Comparison of ENCODE assay signal across 18 cellular contexts in genomic region chr9:120846906-120847305, GRCh38. TPM values are rescaled to one million over a fixed set of nuclear protein-coding genes. Genes with fewer than 3 reads are reported as not detected.
DNase-seq lines count a peak whose midpoint lies in the region; ATAC-seq, FAIRE-seq and TF ChIP-seq lines count a peak whose summit lies in the region.
"Had no signal": no experiment of that assay in that cellular context is flagged by ENCODE, and none has a peak within 500 bp of the region (broad histone marks: within the 10 kb centered on the region; RNA-seq: fewer than 3 reads in every experiment).

No MANE protein-coding gene starts in this region.

- no peak for FAIRE-seq in RCC 7860 (lab: Jason Lieb, UNC)

- H3K4me1 ChIP-seq in cardiac muscle cell (ENCODE audit: low read depth) (peaks cover 16% of the 10 kb centered on the region), right cardiac atrium (ENCODE audit: control insufficient read depth, insufficient read depth, low read length) (peaks cover 7% of the 10 kb centered on the region), spleen (peaks cover 12 to 77% (median 33%) of the 10 kb centered on the region in 6 donors)
- H3K4me1 ChIP-seq in effector memory CD4-positive, alpha-beta T cell (ENCODE audit: control insufficient read depth, insufficient read depth, low read length, poor library complexity, severe bottlenecking): peaks cover 34% of the 10 kb centered on the region

- no peak overlapping the region for H3K4me3 ChIP-seq in cardiac muscle cell
- H3K4me3 ChIP-seq in right cardiac atrium (ENCODE audit: low read length): no peak overlapping the region
- no peak overlapping the region for H3K4me3 ChIP-seq in effector memory CD4-positive, alpha-beta T cell (ENCODE audit: insufficient read depth, low read depth, low read length, poor library complexity, severe bottlenecking)
- no peak overlapping the region for H3K4me3 ChIP-seq in spleen
- H3K4me3 ChIP-seq: dorsolateral prefrontal cortex, mucosa of descending colon, ovary, skin epidermis, thyroid gland had no signal

- TF ChIP-seq CTCF in cardiac muscle cell (IDR thresholded peaks at IDR 0.05; ENCODE audit: low read depth, low read length): no peak
- TF ChIP-seq CTCF in activated CD8-positive, alpha-beta T cell treated with anti-CD3 and anti-CD28 coated beads for 36 hours (IDR thresholded peaks at IDR 0.05): no peak
- TF ChIP-seq CTCF in spleen (IDR thresholded peaks at IDR 0.05 in 8 of 11, conservative IDR thresholded peaks at IDR 0.05 in 3 of 11): no peak

- peaks cover 67% of the 10 kb centered on the region for H3K4me1 Mint-ChIP-seq in activated CD8-positive, alpha-beta T cell treated with anti-CD3 and anti-CD28 coated beads for 36 hours (ENCODE audit: low read depth)

- peak overlapping the region; percentile 95 for H3K27ac Mint-ChIP-seq in activated CD8-positive, alpha-beta T cell treated with anti-CD3 and anti-CD28 coated beads for 36 hours
- H3K27ac Mint-ChIP-seq: brain had no signal

- H3K4me3 Mint-ChIP-seq in activated CD8-positive, alpha-beta T cell treated with anti-CD3 and anti-CD28 coated beads for 36 hours: peak overlapping the region; percentile 98
- H3K4me3 Mint-ChIP-seq: brain had no signal

- peak; percentile 35 to 67 for DNase-seq in cardiac muscle cell (ENCODE audit: low read depth in 1 of 2, low spot score in 1 of 2)
- no peak for DNase-seq in right cardiac atrium
- DNase-seq in activated CD8-positive, alpha-beta T cell treated with anti-CD3 and anti-CD28 coated beads for 36 hours: no peak
- no peak for DNase-seq in effector memory CD4-positive, alpha-beta T cell
- DNase-seq in spleen: no peak
- DNase-seq in NCI-H345 (lab: John Stamatoyannopoulos, UW): no peak
- no peak for DNase-seq in RCC 7860 (ENCODE audit: low spot score)
- DNase-seq in DMS 273 treated with DMSO at 0.1 percent for 48 hours (lab: John Stamatoyannopoulos, UW): no peak
- DNase-seq: dorsolateral prefrontal cortex; mucosa of descending colon; NCI-H146; ovary; stimulated activated CD4-positive, alpha-beta T cell treated with anti-CD3 and anti-CD28 coated beads, Interleukin-4, amount 100 ng/mL, for 4 hours; thyroid gland had no signal

- no peak for TF ChIP-seq POLR2A in spleen (IDR thresholded peaks at IDR 0.05)

- 78% methylated on average over 1 of the region's 1 CpG for WGBS in right cardiac atrium
- 60 to 79% (median 68%) methylated on average over 1 of the region's 1 CpG for WGBS in spleen, 5 donors

- POLR2A ChIA-PET in activated CD8-positive, alpha-beta T cell treated with anti-CD3 and anti-CD28 coated beads for 36 hours (lab: Charles Lee): interaction anchor here (0.7 to 17.0 kb wide), 13 partner anchors 9 to 132 kb away, joined by 3 to 231 read pairs (median 5); partner anchors contain the start of genes FBXW2 and PHF19

- CTCF ChIA-PET in activated CD8-positive, alpha-beta T cell treated with anti-CD3 and anti-CD28 coated beads for 36 hours (lab: Charles Lee): interaction anchor here (0.6 to 1.5 kb wide), 4 partner anchors 17 to 92 kb away, joined by 3 to 6 read pairs (median 3); no protein-coding TSS in a partner anchor

- H3K27me3 Mint-ChIP-seq in activated CD8-positive, alpha-beta T cell treated with anti-CD3 and anti-CD28 coated beads for 36 hours: no peaks in the 10 kb centered on the region

- no peaks in the 10 kb centered on the region for H3K9me3 ChIP-seq in cardiac muscle cell (ENCODE audit: low read depth)
- H3K9me3 ChIP-seq in right cardiac atrium (ENCODE audit: control insufficient read depth, low read length): no peaks in the 10 kb centered on the region
- H3K9me3 ChIP-seq in effector memory CD4-positive, alpha-beta T cell (ENCODE audit: control insufficient read depth, low read length): no peaks in the 10 kb centered on the region
- H3K9me3 ChIP-seq in spleen: peaks cover 0 to 4% (median 0%) of the 10 kb centered on the region in 8 donors
- H3K9me3 ChIP-seq: mucosa of descending colon, ovary, thyroid gland had no signal

- H3K27ac ChIP-seq in cardiac muscle cell (peak overlapping the region; percentile 79), right cardiac atrium (ENCODE audit: low read length) (no peak overlapping the region), spleen (peak overlapping the region in 7 of 8 donors; percentile 12 to 75 (median 48))
- H3K27ac ChIP-seq in effector memory CD4-positive, alpha-beta T cell (ENCODE audit: insufficient read depth, low read length, poor library complexity, severe bottlenecking): peak overlapping the region; percentile 72
- H3K27ac ChIP-seq: ovary, thyroid gland had no signal

- no peak for ATAC-seq in right cardiac atrium
- ATAC-seq in activated CD8-positive, alpha-beta T cell treated with anti-CD3 and anti-CD28 coated beads for 36 hours: no peak
- ATAC-seq: HCT116, mucosa of descending colon, Right ventricle myocardium inferior had no signal

- H3K36me3 ChIP-seq in cardiac muscle cell (no peaks in the 10 kb centered on the region), spleen (peaks cover 0 to 51% (median 0%) of the 10 kb centered on the region in 6 donors)
- peaks cover 10% of the 10 kb centered on the region for H3K36me3 ChIP-seq in effector memory CD4-positive, alpha-beta T cell (ENCODE audit: control insufficient read depth, insufficient read depth, low read length)
- H3K36me3 ChIP-seq: ovary, thyroid gland had no signal

- intact Hi-C loops in right cardiac atrium (cut with DNase I) (no loop called here), spleen (cut with DNase I; ENCODE audit: low total_unique reads) (no loop called here)
- intact Hi-C loops in activated CD8-positive, alpha-beta T cell treated with anti-CD3 and anti-CD28 coated beads for 36 hours (cut with micrococcal nuclease): loop anchor here (5.0 to 10.0 kb wide), 2 partner anchors 48 to 85 kb away; no protein-coding TSS in a partner anchor

- peaks cover 78% of the 10 kb centered on the region for H3K36me3 Mint-ChIP-seq in activated CD8-positive, alpha-beta T cell treated with anti-CD3 and anti-CD28 coated beads for 36 hours (ENCODE audit: low read depth)

- H3K27me3 ChIP-seq in cardiac muscle cell: no peaks in the 10 kb centered on the region
- no peaks in the 10 kb centered on the region for H3K27me3 ChIP-seq in right cardiac atrium (ENCODE audit: control insufficient read depth, insufficient read depth)
- no peaks in the 10 kb centered on the region for H3K27me3 ChIP-seq in effector memory CD4-positive, alpha-beta T cell (replicated peaks; ENCODE audit: control insufficient read depth, insufficient read depth, low read length, poor library complexity, severe bottlenecking)
- no peaks in the 10 kb centered on the region for H3K27me3 ChIP-seq in spleen (replicated peaks in 1 of 7)
- H3K27me3 ChIP-seq: dorsolateral prefrontal cortex, ovary, thyroid gland had no signal

- no peaks in the 10 kb centered on the region for H3K9me3 Mint-ChIP-seq in activated CD8-positive, alpha-beta T cell treated with anti-CD3 and anti-CD28 coated beads for 36 hours

RNA-seq across cellular contexts. Expression of gene PSMD5, which starts 4.2 kb away (rescaled TPM):
- total RNA-seq in cardiac muscle cell: 16.0 and 20.7 TPM in 2 replicates
- polyA plus RNA-seq in cardiac muscle cell: 25.3 and 50.1 TPM in 2 replicates
- total RNA-seq in right cardiac atrium: 10 to 100 TPM; 16.6 to 26.0 (median 22.7) TPM
- 8.7 TPM for polyA plus RNA-seq in right cardiac atrium
- 10 to 100 TPM; 52.3 to 55.3 TPM for total RNA-seq in activated CD8-positive, alpha-beta T cell treated with anti-CD3 and anti-CD28 coated beads for 36 hours
- 10 to 100 TPM; 26.1 to 41.4 (median 34.8) TPM for total RNA-seq in spleen
- 10 to 100 TPM in 2 of 3 donors, 1 to 10 TPM in 1; 8.9 to 14.0 (median 11.3) TPM for polyA plus RNA-seq in spleen

RNA-seq across cellular contexts. Expression of gene PHF19, which starts 30.1 kb away (rescaled TPM):
- total RNA-seq in cardiac muscle cell: 8.9 and 40.0 TPM in 2 replicates
- polyA plus RNA-seq in cardiac muscle cell: 7.1 and 36.8 TPM in 2 replicates
- total RNA-seq in right cardiac atrium: 10 to 100 TPM; 16.0 to 21.3 (median 19.7) TPM
- polyA plus RNA-seq in right cardiac atrium: 16.2 TPM
- total RNA-seq in activated CD8-positive, alpha-beta T cell treated with anti-CD3 and anti-CD28 coated beads for 36 hours: 100 to 1,000 TPM; 210 to 216 TPM
- total RNA-seq in spleen: 10 to 100 TPM; 33.4 to 53.0 (median 40.5) TPM
- 10 to 100 TPM; 12.6 to 29.4 (median 27.7) TPM for polyA plus RNA-seq in spleen

RNA-seq across cellular contexts. Expression of gene FBXW2, which starts 53.7 kb away (rescaled TPM):
- total RNA-seq in cardiac muscle cell: 32.9 and 45.5 TPM in 2 replicates
- 36.5 and 38.3 TPM in 2 replicates for polyA plus RNA-seq in cardiac muscle cell
- total RNA-seq in right cardiac atrium: 10 to 100 TPM; 44.5 to 52.5 (median 47.3) TPM
- 13.9 TPM for polyA plus RNA-seq in right cardiac atrium
- total RNA-seq in activated CD8-positive, alpha-beta T cell treated with anti-CD3 and anti-CD28 coated beads for 36 hours: 10 to 100 TPM; 68.8 to 68.9 TPM
- total RNA-seq in spleen: 100 to 1,000 TPM in 4 of 7 donors, 10 to 100 TPM in 3; 81.4 to 121 (median 104) TPM
- 10 to 100 TPM in 1 of 3 donors, 1 to 10 TPM in 2; 8.7 to 15.3 (median 8.8) TPM for polyA plus RNA-seq in spleen

Comparison
In these comparisons a context has a peak if more than half of its experiments do, and no peak if none do; other contexts are left out.
1. DNase-seq: peak in cardiac muscle cell (2 of 2); none in right cardiac atrium (0 of 3), activated CD8-positive, alpha-beta T cell treated with anti-CD3 and anti-CD28 coated beads for 36 hours (single experiment), effector memory CD4-positive, alpha-beta T cell (0 of 3), spleen (single experiment), NCI-H345 (single experiment), RCC 7860 (single experiment) and DMS 273 treated with DMSO at 0.1 percent for 48 hours (single experiment).